ENCODE assay signal across 23 cellular contexts in genomic region chr2:222663448-222663847, GRCh38. TPM values are rescaled to one million over a fixed set of nuclear protein-coding genes. Genes with fewer than 3 reads are reported as not detected.
"Had no signal": no experiment of that assay in that cellular context is flagged by ENCODE, and none has a peak within 500 bp of the region (broad histone marks: within the 10 kb centered on the region; RNA-seq: fewer than 3 reads in every experiment).

No MANE protein-coding gene starts in this region.

- H3K4me3 ChIP-seq: ascending aorta, body of pancreas had no signal

- H3K36me3 ChIP-seq: ascending aorta had no signal

- H3K27me3 ChIP-seq: ascending aorta, body of pancreas had no signal

- H3K27ac ChIP-seq: ascending aorta, body of pancreas had no signal

- ATAC-seq: activated CD4-positive, CD25-positive, alpha-beta regulatory T cell treated with anti-CD3 and anti-CD28 coated beads, Interleukin-2, amount 50 U/mL, for 24 hours; activated CD8-positive, alpha-beta memory T cell treated with anti-CD3 and anti-CD28 coated beads, Interleukin-2, amount 10 ng/mL, durations not matched to agents 7 days and 5 days; activated naive CD4-positive, alpha-beta T cell treated with anti-CD3 and anti-CD28 coated beads, Interleukin-2, amount 50 U/mL, for 72 hours; activated naive CD8-positive, alpha-beta T cell treated with anti-CD3 and anti-CD28 coated beads, Interleukin-2, amount 50 U/mL, for 24 hours; body of pancreas had no signal

- H3K4me1 ChIP-seq: ascending aorta, body of pancreas had no signal

- DNase-seq: activated CD4-positive, alpha-beta T cell treated with anti-CD3 and anti-CD28 coated beads for 4 hours; activated CD8-positive, alpha-beta memory T cell treated with anti-CD3 and anti-CD28 coated beads, Interleukin-2, amount 10 ng/mL, durations not matched to agents 7 days and 5 days; activated effector memory CD4-positive, alpha-beta T cell treated with Interleukin-2 at 50 U/mL for 16 hours; activated naive CD4-positive, alpha-beta T cell; activated naive CD8-positive, alpha-beta T cell treated with anti-CD3 and anti-CD28 coated beads, Interleukin-2, amount 50 U/mL, for 24 hours; activated T-cell treated with anti-CD3 and anti-CD28 coated beads, Interleukin-2, amount 50 U/mL, for 24 hours; amniotic stem cell; body of pancreas; Karpas-422; MM.1S; NCI-H1048; NCI-H146; NCI-H187 treated with DMSO at 0.1 percent for 48 hours; NCI-H2081 treated with DMSO at 0.1 percent for 48 hours; NCI-H446; NCI-H524 had no signal

- H3K9me3 ChIP-seq: ascending aorta, body of pancreas had no signal

RNA-seq across cellular contexts. Expression of gene MOGAT1, which starts 8.0 kb away (rescaled TPM):
- total RNA-seq: activated CD8-positive, alpha-beta memory T cell treated with anti-CD3 and anti-CD28 coated beads, Interleukin-2, amount 10 ng/mL, durations not matched to agents 7 days and 5 days; activated naive CD4-positive, alpha-beta T cell treated with anti-CD3 and anti-CD28 coated beads, Interleukin-2, amount 50 U/mL, for 72 hours; activated T-helper 1 cell treated with anti-CD3 and anti-CD28 coated beads, Interleukin-12 subunit alpha, Interleukin-12 subunit beta, Interleukin-2, Interleukin-4 antibody, amounts not matched to agents 30 ng/mL and 10 ng/mL and 1 ng/mL, durations not matched to agents 14 hours and 24 hours and 36 hours; ascending aorta; bronchial epithelial cell; OCI-LY7; SK-MEL-5 had no signal
